8 cellular contexts compared by ENCODE assay signal in genomic region chr9:78049484-78049883, GRCh38.
"Had no signal": no experiment of that assay in that cellular context is flagged by ENCODE, and none has a peak within 500 bp of the region (broad histone marks: within the 10 kb centered on the region; RNA-seq: fewer than 3 reads in every experiment).

No MANE protein-coding gene starts in this region.

- DNase-seq: GDM1, GF-D8 had no signal

- FAIRE-seq: G401.6, GM12878, GM12891, GM12892, GM18507, GM19239 had no signal

- ATAC-seq: GM12878 had no signal

- H3K4me3 ChIP-seq: GM12878 had no signal
